1 cellular context compared by ENCODE assay signal in genomic region chr16:8720967-8721692, GRCh38.
A peak's percentile ranks its signal among the peaks of the same experiment; 100 is the strongest.
TF ChIP-seq lines count a peak whose summit lies in the region.

No MANE protein-coding gene starts in this region.

TF ChIP-seq in K562, 482 proteins besides CTCF, POLR2A, EP300 and RAD21:
- TF ChIP-seq CLOCK (CRISPR knock-in tag; IDR thresholded peaks at IDR 0.05; ENCODE audit: borderline replicate concordance) (no peak), CCNT2 (IDR thresholded peaks at IDR 0.05; ENCODE audit: borderline replicate concordance, extremely low read depth, insufficient read length, low read depth, low read length) (no peak), RBM25 (IDR thresholded peaks at IDR 0.05; ENCODE audit: low read depth, low read length, severe bottlenecking) (peak; percentile 75), SMAD2 (IDR thresholded peaks at IDR 0.05; ENCODE audit: low read depth, low read length) (no peak), NR4A1 (CRISPR knock-in tag; IDR thresholded peaks at IDR 0.05) (no peak), NR4A1 (tag; IDR thresholded peaks at IDR 0.05) (no peak)
TF ChIP-seq in K562: peak in this region for 1.
